Comparison of ENCODE assay signal across 1 cellular context in genomic region chr19:33595783-33596182, GRCh38.
TF ChIP-seq lines count a peak whose summit lies in the region.

No MANE protein-coding gene starts in this region.

TF ChIP-seq in GM23338, 12 proteins besides CTCF, POLR2A, EP300 and RAD21 (continued from another document):
- TF ChIP-seq, protein P1, sequence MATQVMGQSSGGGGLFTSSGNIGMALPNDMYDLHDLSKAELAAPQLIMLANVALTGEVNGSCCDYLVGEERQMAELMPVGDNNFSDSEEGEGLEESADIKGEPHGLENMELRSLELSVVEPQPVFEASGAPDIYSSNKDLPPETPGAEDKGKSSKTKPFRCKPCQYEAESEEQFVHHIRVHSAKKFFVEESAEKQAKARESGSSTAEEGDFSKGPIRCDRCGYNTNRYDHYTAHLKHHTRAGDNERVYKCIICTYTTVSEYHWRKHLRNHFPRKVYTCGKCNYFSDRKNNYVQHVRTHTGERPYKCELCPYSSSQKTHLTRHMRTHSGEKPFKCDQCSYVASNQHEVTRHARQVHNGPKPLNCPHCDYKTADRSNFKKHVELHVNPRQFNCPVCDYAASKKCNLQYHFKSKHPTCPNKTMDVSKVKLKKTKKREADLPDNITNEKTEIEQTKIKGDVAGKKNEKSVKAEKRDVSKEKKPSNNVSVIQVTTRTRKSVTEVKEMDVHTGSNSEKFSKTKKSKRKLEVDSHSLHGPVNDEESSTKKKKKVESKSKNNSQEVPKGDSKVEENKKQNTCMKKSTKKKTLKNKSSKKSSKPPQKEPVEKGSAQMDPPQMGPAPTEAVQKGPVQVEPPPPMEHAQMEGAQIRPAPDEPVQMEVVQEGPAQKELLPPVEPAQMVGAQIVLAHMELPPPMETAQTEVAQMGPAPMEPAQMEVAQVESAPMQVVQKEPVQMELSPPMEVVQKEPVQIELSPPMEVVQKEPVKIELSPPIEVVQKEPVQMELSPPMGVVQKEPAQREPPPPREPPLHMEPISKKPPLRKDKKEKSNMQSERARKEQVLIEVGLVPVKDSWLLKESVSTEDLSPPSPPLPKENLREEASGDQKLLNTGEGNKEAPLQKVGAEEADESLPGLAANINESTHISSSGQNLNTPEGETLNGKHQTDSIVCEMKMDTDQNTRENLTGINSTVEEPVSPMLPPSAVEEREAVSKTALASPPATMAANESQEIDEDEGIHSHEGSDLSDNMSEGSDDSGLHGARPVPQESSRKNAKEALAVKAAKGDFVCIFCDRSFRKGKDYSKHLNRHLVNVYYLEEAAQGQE (IDR thresholded peaks at IDR 0.05; ENCODE audit: unreplicated experiment) = no peak
- no peak for TF ChIP-seq ZNF331 (CRISPR knock-in tag; IDR thresholded peaks at IDR 0.05; ENCODE audit: low read depth)
- no peak for TF ChIP-seq STAT1 (IDR thresholded peaks at IDR 0.05; ENCODE audit: unreplicated experiment)
- TF ChIP-seq JUNB (IDR thresholded peaks at IDR 0.05; ENCODE audit: unreplicated experiment) = no peak
